ENCODE assay signal across 1 cellular context in genomic region chr6:36929152-36929551, GRCh38.
TF ChIP-seq lines count a peak whose summit lies in the region.

No MANE protein-coding gene starts in this region.

TF ChIP-seq in K562, 482 proteins besides CTCF, POLR2A, EP300 and RAD21:
- TF ChIP-seq ZNF384 (IDR thresholded peaks at IDR 0.05; ENCODE audit: low read depth, low read length) (no peak), TAF15 (IDR thresholded peaks at IDR 0.05; ENCODE audit: low read depth, low read length) (no peak), POLR2G (IDR thresholded peaks at IDR 0.05; ENCODE audit: low read depth, low read length) (peak; percentile 56; the same call in 1 of the 2 replicates)
